14 cellular contexts compared by ENCODE assay signal in genomic region chr6:37488464-37488863, GRCh38. TPM values are rescaled to one million over a fixed set of nuclear protein-coding genes. Genes with fewer than 3 reads are reported as not detected.
DNase-seq lines count a peak whose midpoint lies in the region; ATAC-seq, FAIRE-seq and TF ChIP-seq lines count a peak whose summit lies in the region.
"Had no signal": no experiment of that assay in that cellular context is flagged by ENCODE, and none has a peak within 500 bp of the region (broad histone marks: within the 10 kb centered on the region; RNA-seq: fewer than 3 reads in every experiment).

No MANE protein-coding gene starts in this region.

- no peak overlapping the region for H2AFZ ChIP-seq in GM12878 (ENCODE audit: control insufficient read depth, low read depth, low read length)

- CTCF ChIA-PET in WTC11 (lab: Charles Lee), result interaction anchor here (0.9 to 2.4 kb wide), 4 partner anchors 20 to 77 kb away, joined by 3 to 12 read pairs (median 6); no protein-coding TSS in a partner anchor
- CTCF ChIA-PET in GM12878 (lab: Yijun Ruan, JAX), result interaction anchor here (1.4 to 7.8 kb wide), 6 partner anchors 47 to 204 kb away, joined by 5 to 97 read pairs (median 7); no protein-coding TSS in a partner anchor

- no TSS peak for BruUV-seq in GM12878 (replicated peaks; lab: Mats Ljungman, UMichigan)

- no peaks in the 10 kb centered on the region for H4K20me1 ChIP-seq in GM12878 (ENCODE audit: control insufficient read depth, insufficient read depth)

- POLR2A ChIA-PET in WTC11 (lab: Charles Lee), result interaction anchor here (0.9 kb wide), 1 partner anchor 217 kb away, joined by 6 read pairs; no protein-coding TSS in a partner anchor
- POLR2A ChIA-PET in GM12878 (lab: Charles Lee), result interaction anchor here (1.3 to 2.3 kb wide), 3 partner anchors 28 to 74 kb away, joined by 3 to 6 read pairs (median 3); no protein-coding TSS in a partner anchor

- peaks cover 49% of the 10 kb centered on the region for H3K4me1 ChIP-seq in GM12878 (ENCODE audit: control insufficient read depth, insufficient read depth, low read length)
- H3K4me1 ChIP-seq in right lobe of liver, result peaks cover 0 to 2% (median 0%) of the 10 kb centered on the region in 4 donors

- 24% methylated on average over 2 of the region's 2 CpGs for WGBS in GM12878 (ENCODE audit: insufficient coverage, insufficient replicate concordance, low lambda C conversion rate, missing lambda C conversion rate)
- 53% methylated on average over 2 of the region's 2 CpGs for WGBS in right lobe of liver (ENCODE audit: insufficient coverage, low coverage, low lambda C conversion rate, missing lambda C conversion rate)

- H3K4me2 ChIP-seq in GM12878 (ENCODE audit: control insufficient read depth, insufficient read depth), result no peak overlapping the region

- H3K27me3 ChIP-seq in GM12878 (replicated peaks in 1 of 2; ENCODE audit: control insufficient read depth in 2 of 2, insufficient read depth in 2 of 2, low read length in 1 of 2) (no peaks in the 10 kb centered on the region), right lobe of liver (no peaks in the 10 kb centered on the region)
- H3K27me3 ChIP-seq: MG63, ovary, vagina had no signal

- TF ChIP-seq EP300 in GM12878 (IDR thresholded peaks at IDR 0.05; ENCODE audit: borderline replicate concordance in 1 of 2, control insufficient read depth in 1 of 2, low read depth in 2 of 2, low read length in 2 of 2), result no peak

- H3K9ac ChIP-seq in GM12878 (ENCODE audit: control insufficient read depth, insufficient read depth, low read length), result no peak overlapping the region

- no peak overlapping the region; the same call in 1 of the 2 replicates for H3K27ac ChIP-seq in GM12878 (ENCODE audit: control insufficient read depth, insufficient read depth)
- no peak overlapping the region for H3K27ac ChIP-seq in right lobe of liver
- H3K27ac ChIP-seq: ovary, vagina had no signal

- no peaks in the 10 kb centered on the region for H3K27me3 Mint-ChIP-seq in WTC11 (ENCODE audit: low read depth)
- no peaks in the 10 kb centered on the region for H3K27me3 Mint-ChIP-seq in natural killer cell treated with Interleukin-12 subunit alpha and Interleukin-12 subunit beta and Interleukin-15 and Interleukin-18, amount 100 ng/mL, for 72 hours

- H3K36me3 Mint-ChIP-seq in WTC11, result peaks cover 3% of the 10 kb centered on the region; the same call in 1 of the 2 replicates
- H3K36me3 Mint-ChIP-seq in natural killer cell treated with Interleukin-12 subunit alpha and Interleukin-12 subunit beta and Interleukin-15 and Interleukin-18, amount 100 ng/mL, for 72 hours, result no peaks in the 10 kb centered on the region

- no peak overlapping the region for H3K4me3 Mint-ChIP-seq in WTC11
- no peak overlapping the region for H3K4me3 Mint-ChIP-seq in natural killer cell treated with Interleukin-12 subunit alpha and Interleukin-12 subunit beta and Interleukin-15 and Interleukin-18, amount 100 ng/mL, for 72 hours

- FAIRE-seq in GM12878 (lab: Jason Lieb, UNC), result no peak

- no peak for TF ChIP-seq RAD21 in GM12878 (IDR thresholded peaks at IDR 0.05; ENCODE audit: insufficient read depth, low read depth, low read length)

- intact Hi-C loops in GM12878 (cut with micrococcal nuclease; ENCODE audit: unreplicated experiment), result loop anchor here (5.0 kb wide), 1 partner anchor 106 kb away; no protein-coding TSS in a partner anchor
- intact Hi-C loops in right lobe of liver (cut with DNase I), result loop anchor here (10.0 kb wide), 2 partner anchors 196 to 206 kb away; partner anchors contain the start of gene MDGA1 (in 1 of the 2)

- SMC1A ChIA-PET in GM12878 (lab: Charles Lee; ENCODE audit: uncharacterized antibody, unreplicated experiment), result interaction anchor here (0.8 to 7.0 kb wide), 7 partner anchors 13 to 76 kb away, joined by 3 to 92 read pairs (median 4); no protein-coding TSS in a partner anchor

- H3K9me3 ChIP-seq in GM12878 (replicated peaks; ENCODE audit: control insufficient read depth, insufficient read depth, low read length) (no peaks in the 10 kb centered on the region), right lobe of liver (no peaks in the 10 kb centered on the region)
- H3K9me3 ChIP-seq: MG63, ovary, vagina had no signal

- 0 out of 2 replicates have a peak overlapping the region, but pooled peaks have one; percentile 4 for H3K27ac Mint-ChIP-seq in WTC11
- peak overlapping the region; percentile 87 to 89 for H3K27ac Mint-ChIP-seq in natural killer cell treated with Interleukin-12 subunit alpha and Interleukin-12 subunit beta and Interleukin-15 and Interleukin-18, amount 100 ng/mL, for 72 hours

- no peak for ATAC-seq in WTC11
- ATAC-seq in GM12878, result peak; percentile 10; the same call in 1 of the 3 replicates
- no peak for ATAC-seq in natural killer cell treated with Interleukin-12 subunit alpha and Interleukin-12 subunit beta and Interleukin-15 and Interleukin-18, amount 100 ng/mL, for 72 hours
- ATAC-seq in right lobe of liver, result no peak

- H3K4me3 ChIP-seq in GM12878 (no peak overlapping the region), right lobe of liver (no peak overlapping the region)
- H3K4me3 ChIP-seq: MG63, ovary, vagina had no signal

- in situ Hi-C loops in GM12878 (cut with MboI), result no loop called here

- H3K9me3 Mint-ChIP-seq in WTC11, result no peaks in the 10 kb centered on the region
- no peaks in the 10 kb centered on the region for H3K9me3 Mint-ChIP-seq in natural killer cell treated with Interleukin-12 subunit alpha and Interleukin-12 subunit beta and Interleukin-15 and Interleukin-18, amount 100 ng/mL, for 72 hours

- RAD21 ChIA-PET in GM12878 (lab: Charles Lee; ENCODE audit: unreplicated experiment), result interaction anchor here (1.4 to 2.1 kb wide), 5 partner anchors 15 to 79 kb away, joined by 5 to 16 read pairs (median 6); no protein-coding TSS in a partner anchor

- H3K36me3 ChIP-seq in GM12878 (ENCODE audit: control insufficient read depth in 2 of 2, insufficient read depth in 2 of 2, low read length in 1 of 2) (peaks cover 5 to 20% of the 10 kb centered on the region in 2 experiments), right lobe of liver (no peaks in the 10 kb centered on the region)
- H3K36me3 ChIP-seq: ovary, vagina had no signal

- TF ChIP-seq POLR2A in GM12878 (IDR thresholded peaks at IDR 0.05; ENCODE audit: low read depth, low read length), result no peak
- no peak for TF ChIP-seq POLR2A in right lobe of liver (IDR thresholded peaks at IDR 0.05)

- no peak for TF ChIP-seq CTCF in WTC11 (IDR thresholded peaks at IDR 0.05)
- no peak for TF ChIP-seq CTCF in GM12878 (IDR thresholded peaks at IDR 0.05 in 2 of 3, conservative IDR thresholded peaks at IDR 0.05 in 1 of 3; ENCODE audit: control insufficient read depth in 2 of 3, extremely low read depth in 1 of 3, insufficient read depth in 1 of 3, low read depth in 3 of 3, low read length in 3 of 3)
- TF ChIP-seq CTCF in right lobe of liver (IDR thresholded peaks at IDR 0.05), result no peak

- peaks cover 25% of the 10 kb centered on the region for H3K79me2 ChIP-seq in GM12878 (ENCODE audit: control insufficient read depth, insufficient read depth, low read length)

- peak; percentile 60 for DNase-seq in activated CD8-positive, alpha-beta memory T cell treated with anti-CD3 and anti-CD28 coated beads, Interleukin-2, amount 50 U/mL, for 48 hours
- no peak for DNase-seq in activated CD8-positive, alpha-beta memory T cell treated with anti-CD3 and anti-CD28 coated beads, Interleukin-2, amount 50 U/mL, for 4 hours
- DNase-seq in WTC11 (ENCODE audit: low spot score) (no peak), GM12878 (ENCODE audit: low read depth, low spot score) (no peak), mucosa of gallbladder (ENCODE audit: low spot score) (no peak), cerebellar nuclear complex (lab: John Stamatoyannopoulos, UW) (no peak), right lobe of liver (no peak)
- no peak for DNase-seq in natural killer cell treated with Interleukin-12 subunit alpha and Interleukin-12 subunit beta and Interleukin-15 and Interleukin-18, amount 100 ng/mL, for 72 hours (ENCODE audit: low spot score)
- DNase-seq: EL, MG63, NCI-H2029 treated with DMSO at 0.1 percent for 48 hours, ovary, SIG-M5 had no signal

- H3K4me1 Mint-ChIP-seq in WTC11, result peaks cover 40% of the 10 kb centered on the region
- peaks cover 30 to 35% of the 10 kb centered on the region in 2 donors for H3K4me1 Mint-ChIP-seq in natural killer cell treated with Interleukin-12 subunit alpha and Interleukin-12 subunit beta and Interleukin-15 and Interleukin-18, amount 100 ng/mL, for 72 hours (ENCODE audit: low read depth in 2 of 2)

RNA-seq across cellular contexts. Expression of gene CCDC167, which starts 11.2 kb away (rescaled TPM):
- total RNA-seq in WTC11 (2021), result 19.1 to 21.6 TPM (median 19.9 TPM) in 3 replicates
- total RNA-seq in GM12878 (2013; cell fraction: nucleolus; rRNA removed), result 8.5 and 9.7 TPM in 2 replicates
- total RNA-seq in GM12878 (2014; rRNA removed), result 92.6 and 102 TPM in 2 replicates
- 103 and 110 TPM in 2 replicates for total RNA-seq in GM12878 (2014; rRNA removed; fragmentation: Illumina TruSeq; extraction: Trizol)
- 70.8 and 74.9 TPM in 2 replicates for total RNA-seq in GM12878 (2021)
- 76.2 TPM for polyA plus RNA-seq in GM12878 (2011; ENCODE audit: low read depth)
- polyA plus RNA-seq in GM12878 (2011; rRNA removed), result 84.1 and 109 TPM in 2 replicates
- polyA plus RNA-seq in GM12878 (2011; cell fraction: cytosol; rRNA removed), result 165 and 304 TPM in 2 replicates
- polyA plus RNA-seq in GM12878 (2011; cell fraction: nucleus; rRNA removed), result 77.8 and 96.7 TPM in 2 replicates
- 92.0 and 93.8 TPM in 2 replicates for polyA plus RNA-seq in GM12878 (2012)
- polyA plus RNA-seq in GM12878 (2014; fragmentation: Illumina TruSeq; extraction: Trizol), result 133 and 200 TPM in 2 replicates
- 100 to 1,000 TPM; 323 to 380 TPM for polyA plus RNA-seq in GM12878 (2014; fragmentation: Nextera tagmentation; extraction: Ambion mirVana)
- 99.5 and 99.6 TPM in 2 replicates for polyA plus RNA-seq in GM12878 (2014; rRNA removed)
- 100 to 1,000 TPM; 165 to 180 TPM for polyA plus RNA-seq in GM12878 (2016; fragmentation: Nextera tagmentation; extraction: Ambion mirVana)
- 31.0 and 53.2 TPM in 2 replicates for polyA minus RNA-seq in GM12878 (2011; rRNA and poly(A)+ RNA removed)
- 21.2 and 21.5 TPM in 2 replicates for polyA minus RNA-seq in GM12878 (2011; cell fraction: cytosol; rRNA and poly(A)+ RNA removed)
- polyA minus RNA-seq in GM12878 (2011; cell fraction: nucleus; rRNA and poly(A)+ RNA removed), result 7.5 and 13.0 TPM in 2 replicates
- total RNA-seq in natural killer cell treated with Interleukin-12 subunit alpha and Interleukin-12 subunit beta and Interleukin-15 and Interleukin-18, amount 100 ng/mL, for 72 hours, result 10 to 100 TPM; 46.0 to 54.8 TPM
- 12.9 TPM for total RNA-seq in mucosa of gallbladder
- 100 to 1,000 TPM in 1 of 6 experiments, 10 to 100 TPM in 5; 16.5 to 103 (median 26.9) TPM for total RNA-seq in right lobe of liver

RNA-seq across cellular contexts. Expression of gene CMTR1, which starts 55.4 kb away (rescaled TPM):
- total RNA-seq in WTC11 (2021), result 33.3 to 38.6 TPM (median 35.8 TPM) in 3 replicates
- 109 and 111 TPM in 2 replicates for total RNA-seq in GM12878 (2013; cell fraction: nucleolus; rRNA removed)
- total RNA-seq in GM12878 (2014; rRNA removed), result 46.2 and 53.1 TPM in 2 replicates
- total RNA-seq in GM12878 (2014; rRNA removed; fragmentation: Illumina TruSeq; extraction: Trizol), result 46.2 and 51.7 TPM in 2 replicates
- 55.9 and 56.6 TPM in 2 replicates for total RNA-seq in GM12878 (2021)
- polyA plus RNA-seq in GM12878 (2011; ENCODE audit: low read depth), result 31.0 TPM
- polyA plus RNA-seq in GM12878 (2011; rRNA removed), result 67.0 and 67.8 TPM in 2 replicates
- polyA plus RNA-seq in GM12878 (2011; cell fraction: cytosol; rRNA removed), result 57.0 and 58.5 TPM in 2 replicates
- 116 and 125 TPM in 2 replicates for polyA plus RNA-seq in GM12878 (2011; cell fraction: nucleus; rRNA removed)
- 44.7 and 48.1 TPM in 2 replicates for polyA plus RNA-seq in GM12878 (2012)
- 57.5 and 59.1 TPM in 2 replicates for polyA plus RNA-seq in GM12878 (2014; fragmentation: Illumina TruSeq; extraction: Trizol)
- polyA plus RNA-seq in GM12878 (2014; fragmentation: Nextera tagmentation; extraction: Ambion mirVana), result 1 to 10 TPM; 2.7 to 3.5 TPM
- polyA plus RNA-seq in GM12878 (2014; rRNA removed), result 43.3 and 52.8 TPM in 2 replicates
- polyA plus RNA-seq in GM12878 (2016; fragmentation: Nextera tagmentation; extraction: Ambion mirVana), result 10 to 100 TPM; 31.9 to 34.2 TPM
- polyA minus RNA-seq in GM12878 (2011; rRNA and poly(A)+ RNA removed), result 55.4 and 70.0 TPM in 2 replicates
- 17.1 and 22.4 TPM in 2 replicates for polyA minus RNA-seq in GM12878 (2011; cell fraction: cytosol; rRNA and poly(A)+ RNA removed)
- 26.4 and 35.6 TPM in 2 replicates for polyA minus RNA-seq in GM12878 (2011; cell fraction: nucleus; rRNA and poly(A)+ RNA removed)
- 10 to 100 TPM; 53.9 to 74.1 TPM for total RNA-seq in natural killer cell treated with Interleukin-12 subunit alpha and Interleukin-12 subunit beta and Interleukin-15 and Interleukin-18, amount 100 ng/mL, for 72 hours
- 33.6 TPM for total RNA-seq in mucosa of gallbladder
- total RNA-seq in right lobe of liver, result 10 to 100 TPM; 15.6 to 22.3 (median 16.5) TPM
